15 cellular contexts compared by ENCODE assay signal in genomic region chr15:52171386-52171785, GRCh38. TPM values are rescaled to one million over a fixed set of nuclear protein-coding genes. Genes with fewer than 3 reads are reported as not detected.
A peak's percentile ranks its signal among the peaks of the same experiment; 100 is the strongest.
DNase-seq lines count a peak whose midpoint lies in the region; TF ChIP-seq lines count a peak whose summit lies in the region.
"Had no signal": no experiment of that assay in that cellular context is flagged by ENCODE, and none has a peak within 500 bp of the region (broad histone marks: within the 10 kb centered on the region; RNA-seq: fewer than 3 reads in every experiment).

No MANE protein-coding gene starts in this region.

- H3K4me3 ChIP-seq in SK-N-SH (ENCODE audit: low read depth in 2 of 2, low read length in 1 of 2) (no peak overlapping the region), hepatocyte (no peak overlapping the region)

- CTCF ChIA-PET in SK-N-SH (lab: Yijun Ruan, JAX) = interaction anchor here (0.6 to 2.4 kb wide), 6 partner anchors 9 to 159 kb away, joined by 3 to 10 read pairs (median 3); no protein-coding TSS in a partner anchor

- no peaks in the 10 kb centered on the region for H3K27me3 Mint-ChIP-seq in mesothelial cell of epicardium (ENCODE audit: low read depth)

- H3K27me3 ChIP-seq in SK-N-SH (ENCODE audit: insufficient read depth) (no peaks in the 10 kb centered on the region), hepatocyte (no peaks in the 10 kb centered on the region)

- H3K9me2 ChIP-seq in SK-N-SH (no peaks in the 10 kb centered on the region), hepatocyte (replicated peaks; ENCODE audit: insufficient read depth) (no peaks in the 10 kb centered on the region)

- H4K20me1 ChIP-seq in SK-N-SH (ENCODE audit: insufficient read depth) (no peaks in the 10 kb centered on the region), hepatocyte (ENCODE audit: insufficient read depth, poor library complexity, severe bottlenecking) (no peaks in the 10 kb centered on the region)

- H3K36me3 ChIP-seq in SK-N-SH (replicated peaks in 1 of 2; ENCODE audit: control insufficient read depth in 1 of 2, insufficient read depth in 2 of 2, low read length in 1 of 2) (peaks cover 0 to 8% of the 10 kb centered on the region in 2 experiments), hepatocyte (replicated peaks; ENCODE audit: insufficient read depth, low read depth) (no peaks in the 10 kb centered on the region)

- no peak for TF ChIP-seq EP300 in SK-N-SH (IDR thresholded peaks at IDR 0.05; ENCODE audit: borderline replicate concordance in 1 of 2, low read depth in 1 of 2, low read length in 1 of 2)

- DNase-seq in DMS 273 (lab: John Stamatoyannopoulos, UW; ENCODE audit: unreplicated experiment) (peak; percentile 45), DMS 273 treated with DMSO at 0.1 percent for 48 hours (lab: John Stamatoyannopoulos, UW) (no peak), SK-N-SH (peak; percentile 19), mesothelial cell of epicardium (ENCODE audit: low spot score in 2 of 2, unreplicated experiment in 2 of 2) (no peak), OCI-M2 (lab: John Stamatoyannopoulos, UW; ENCODE audit: unreplicated experiment) (no peak), hepatocyte (ENCODE audit: low spot score) (no peak), hippocampal formation (lab: John Stamatoyannopoulos, UW) (no peak)
- DNase-seq in central memory CD4-positive, alpha-beta T cell = peak; percentile 13
- DNase-seq: activated CD4-positive, CD25-positive, alpha-beta regulatory T cell treated with anti-CD3 and anti-CD28 coated beads, Interleukin-2, amount 50 U/mL, for 72 hours; glutamatergic neuron; HFFc6; NCI-H1092 treated with DMSO at 0.1 percent for 48 hours had no signal

- TF ChIP-seq RAD21 in SK-N-SH (IDR thresholded peaks at IDR 0.05; ENCODE audit: low read length) = no peak

- H3K4me2 ChIP-seq in SK-N-SH (0 out of 2 replicates have a peak overlapping the region, but pooled peaks have one; percentile 21), hepatocyte (no peak overlapping the region)

- H3K9me3 Mint-ChIP-seq in mesothelial cell of epicardium = peaks cover 5% of the 10 kb centered on the region
- H3K9me3 Mint-ChIP-seq: HFFc6 had no signal

- H3K4me1 ChIP-seq in SK-N-SH (ENCODE audit: control insufficient read depth in 1 of 2, insufficient read depth in 2 of 2, low read depth in 1 of 2, low read length in 1 of 2) (peaks cover 0 to 4% of the 10 kb centered on the region in 2 experiments; a peak in 1 of 4 replicates), hepatocyte (ENCODE audit: insufficient read depth) (no peaks in the 10 kb centered on the region)

- H3K79me2 ChIP-seq in SK-N-SH (ENCODE audit: insufficient read depth) (peaks cover 85% of the 10 kb centered on the region), hepatocyte (peaks cover 6% of the 10 kb centered on the region)

- H3K36me3 Mint-ChIP-seq in mesothelial cell of epicardium = peaks cover 4% of the 10 kb centered on the region

- POLR2A ChIA-PET in SK-N-SH (lab: Yijun Ruan, JAX) = no interaction called here

- peak overlapping the region; percentile 10 for H3K27ac Mint-ChIP-seq in mesothelial cell of epicardium
- H3K27ac Mint-ChIP-seq: HFFc6 had no signal

- no peaks in the 10 kb centered on the region for H3K9me3 ChIP-seq in SK-N-SH
- no peaks in the 10 kb centered on the region for H3K9me3 ChIP-seq in hepatocyte (ENCODE audit: low read depth)

- H2AFZ ChIP-seq in SK-N-SH (ENCODE audit: low read depth) = no peak overlapping the region
- H2AFZ ChIP-seq in hepatocyte = no peak overlapping the region

- TF ChIP-seq CTCF in SK-N-SH (IDR thresholded peaks at IDR 0.05) = no peak
- TF ChIP-seq CTCF in mesothelial cell of epicardium (IDR thresholded peaks at IDR 0.05; ENCODE audit: unreplicated experiment) = no peak
- no peak for TF ChIP-seq CTCF in hepatocyte (IDR thresholded peaks at IDR 0.05; ENCODE audit: poor library complexity)

- no peak overlapping the region for H3K9ac ChIP-seq in SK-N-SH

- no peak overlapping the region for H3K4me3 Mint-ChIP-seq in mesothelial cell of epicardium
- H3K4me3 Mint-ChIP-seq: HFFc6 had no signal

- H3K4me1 Mint-ChIP-seq in mesothelial cell of epicardium = peaks cover 2% of the 10 kb centered on the region

- 49% methylated on average over 4 of the region's 4 CpGs for WGBS in SK-N-SH (ENCODE audit: low lambda C conversion rate)
- 51% methylated on average over 4 of the region's 4 CpGs for WGBS in hepatocyte (ENCODE audit: low lambda C conversion rate, missing lambda C conversion rate)

- H3F3A ChIP-seq in SK-N-SH (replicated peaks; ENCODE audit: insufficient read depth) = no peaks in the 10 kb centered on the region

- H3K27ac ChIP-seq in SK-N-SH (ENCODE audit: low read depth in 2 of 2, low read length in 1 of 2) = 0 out of 4 replicates have a peak overlapping the region, but pooled peaks of 1 of the 2 experiments have one; percentile 22
- H3K27ac ChIP-seq in hepatocyte = no peak overlapping the region
- H3K27ac ChIP-seq: 22Rv1, HL-60 had no signal

TF ChIP-seq in SK-N-SH, 30 proteins besides CTCF, POLR2A, EP300 and RAD21:
- no peak for TF ChIP-seq IRF3 (IDR thresholded peaks at IDR 0.05; ENCODE audit: low read depth, low read length)
- TF ChIP-seq JUND (IDR thresholded peaks at IDR 0.05) = no peak
- TF ChIP-seq MAX (IDR thresholded peaks at IDR 0.05; ENCODE audit: low read depth) = peak; percentile 21; the same call in 1 of the 2 replicates

RNA-seq across cellular contexts. Expression of gene GNB5, which starts 19.8 kb away (rescaled TPM):
- polyA plus RNA-seq in SK-N-SH (2012; rRNA removed) = 73.7 and 75.9 TPM in 2 replicates
- 56.1 and 71.8 TPM in 2 replicates for polyA plus RNA-seq in SK-N-SH (2012; cell fraction: cytosol; rRNA removed)
- 50.7 and 59.4 TPM in 2 replicates for polyA plus RNA-seq in SK-N-SH (2012; cell fraction: nucleus; rRNA removed)
- 22.3 to 23.1 TPM (median 22.5 TPM) in 3 replicates for total RNA-seq in mesothelial cell of epicardium
- 18.9 and 21.6 TPM in 2 replicates for total RNA-seq in hepatocyte
- polyA plus RNA-seq in hepatocyte = 20.1 and 21.3 TPM in 2 replicates

RNA-seq across cellular contexts. Expression of gene BCL2L10, which starts 58.8 kb away (rescaled TPM):
- 0.10 and 0.16 TPM in 2 replicates for polyA plus RNA-seq in SK-N-SH (2012; rRNA removed)
- polyA plus RNA-seq in SK-N-SH (2012; cell fraction: cytosol; rRNA removed) = 0.05 and 0.08 TPM in 2 replicates
- 0.68 and 1.3 TPM in 2 replicates for polyA plus RNA-seq in SK-N-SH (2012; cell fraction: nucleus; rRNA removed)
- 0.36 TPM in 1 of 3 replicates, not detected in the others for total RNA-seq in mesothelial cell of epicardium
- 0.24 and 0.60 TPM in 2 replicates for total RNA-seq in hepatocyte
- polyA plus RNA-seq in hepatocyte = 0.24 and 0.80 TPM in 2 replicates
- total RNA-seq: skeletal muscle tissue had no signal

Comparison
In these comparisons a context has a peak if more than half of its experiments do, and no peak if none do; other contexts are left out.
1. DNase-seq: peak in DMS 273 (single experiment), SK-N-SH (single experiment) and central memory CD4-positive, alpha-beta T cell (single experiment); none in DMS 273 treated with DMSO at 0.1 percent for 48 hours (single experiment), mesothelial cell of epicardium (0 of 2), OCI-M2 (single experiment), hepatocyte (single experiment) and hippocampal formation (0 of 2).